20 cellular contexts compared by ENCODE assay signal in the genomic region with DNA sequence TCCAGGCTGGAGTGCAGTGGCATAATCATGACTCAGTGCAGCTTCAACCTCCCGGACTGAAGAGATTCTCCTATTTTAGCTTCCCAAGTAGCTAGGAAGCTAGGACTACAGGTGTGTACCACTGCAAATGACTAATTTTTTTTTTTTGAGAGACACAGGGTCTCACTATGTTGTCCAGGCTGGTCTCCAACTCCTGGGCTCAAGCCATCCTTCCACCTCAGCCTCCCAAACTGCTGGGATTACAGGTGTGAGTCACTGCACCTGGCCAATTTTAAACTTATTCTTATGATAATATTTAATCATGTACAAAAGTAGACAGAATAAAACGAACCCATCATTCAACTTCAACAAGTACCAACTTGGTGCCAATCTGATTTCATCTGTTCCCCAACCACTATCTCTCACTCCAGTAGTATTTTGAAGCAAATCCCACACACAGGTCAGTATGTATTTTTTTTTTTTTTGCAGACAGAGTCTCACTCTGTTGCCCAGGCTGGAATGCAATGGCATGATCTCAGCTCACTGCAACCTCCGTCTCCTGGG. TPM values are rescaled to one million over a fixed set of nuclear protein-coding genes. Genes with fewer than 3 reads are reported as not detected.
DNase-seq lines count a peak whose midpoint lies in the region; ATAC-seq, FAIRE-seq and TF ChIP-seq lines count a peak whose summit lies in the region.
"Had no signal": no experiment of that assay in that cellular context is flagged by ENCODE, and none has a peak within 500 bp of the region (broad histone marks: within the 10 kb centered on the region; RNA-seq: fewer than 3 reads in every experiment).

No MANE protein-coding gene starts in this region.

- CTCF ChIA-PET in A549 (lab: Yijun Ruan, JAX), result interaction anchor here (0.7 to 13.2 kb wide), 6 partner anchors 27 to 61 kb away, joined by 3 to 159 read pairs (median 4); a partner anchor contains a TSS
- CTCF ChIA-PET in activated CD4-positive, alpha-beta memory T cell treated with anti-CD3 and anti-CD28 coated beads, Interleukin-2, amount 10 ng/mL, durations not matched to agents 7 days and 5 days (lab: Charles Lee), result interaction anchor here (2.5 to 5.5 kb wide), 2 partner anchors 28 to 34 kb away, joined by 9 to 38 read pairs; no protein-coding TSS in a partner anchor

- H3K36me3 Mint-ChIP-seq in GM23338 (ENCODE audit: low read depth) (peaks cover 28% of the 10 kb centered on the region), immature natural killer cell (peaks cover 11 to 38% (median 11%) of the 10 kb centered on the region in 3 donors)
- peaks cover 64% of the 10 kb centered on the region for H3K36me3 Mint-ChIP-seq in activated CD4-positive, alpha-beta memory T cell treated with anti-CD3 and anti-CD28 coated beads, Interleukin-2, amount 10 ng/mL, durations not matched to agents 7 days and 5 days (ENCODE audit: low read depth)

- no peak overlapping the region for H3K4me3 ChIP-seq in A549
- no peak overlapping the region for H3K4me3 ChIP-seq in GM23338
- no peak overlapping the region for H3K4me3 ChIP-seq in vagina
- H3K4me3 ChIP-seq: breast epithelium, GM23248, lung, neural progenitor cell, transverse colon had no signal

- H3K9me3 Mint-ChIP-seq in GM23338 (no peaks in the 10 kb centered on the region; the same call in 2 of the 3 replicates), immature natural killer cell (no peaks in the 10 kb centered on the region)
- H3K9me3 Mint-ChIP-seq in activated CD4-positive, alpha-beta memory T cell treated with anti-CD3 and anti-CD28 coated beads, Interleukin-2, amount 10 ng/mL, durations not matched to agents 7 days and 5 days, result no peaks in the 10 kb centered on the region
- H3K9me3 Mint-ChIP-seq: neural progenitor cell had no signal

- TF ChIP-seq POLR2A in A549 (IDR thresholded peaks at IDR 0.05; ENCODE audit: low read length) (no peak), vagina (IDR thresholded peaks at IDR 0.05) (no peak)

- no peak overlapping the region for H3K27ac Mint-ChIP-seq in GM23338
- H3K27ac Mint-ChIP-seq in activated CD4-positive, alpha-beta memory T cell treated with anti-CD3 and anti-CD28 coated beads, Interleukin-2, amount 10 ng/mL, durations not matched to agents 7 days and 5 days, result peak overlapping the region; percentile 65
- H3K27ac Mint-ChIP-seq in immature natural killer cell, result peak overlapping the region; percentile 87 to 100 (median 94)
- H3K27ac Mint-ChIP-seq: neural progenitor cell had no signal

- no peak for DNase-seq in A549 (ENCODE audit: low read depth in 1 of 2, low spot score in 1 of 2)
- no peak for DNase-seq in GM23338 (ENCODE audit: low spot score)
- no peak for DNase-seq in activated CD4-positive, alpha-beta memory T cell treated with anti-CD3 and anti-CD28 coated beads, Interleukin-2, amount 10 ng/mL, durations not matched to agents 7 days and 5 days
- no peak for DNase-seq in immature natural killer cell
- no peak for DNase-seq in cerebellar nuclear complex (lab: John Stamatoyannopoulos, UW)
- no peak for DNase-seq in AG08396 (ENCODE audit: low spot score)
- no peak for DNase-seq in vagina (ENCODE audit: extremely low spot score in 2 of 2)
- DNase-seq: activated CD8-positive, alpha-beta memory T cell treated with anti-CD3 and anti-CD28 coated beads for 24 hours; activated naive CD4-positive, alpha-beta T cell; AML-193; effector CD8-positive, alpha-beta T cell; GM23248; right cardiac atrium; stimulated activated CD4-positive, alpha-beta T cell treated with anti-CD3 and anti-CD28 coated beads, Interleukin-2, amount 100 ng/mL, for 48 hours; stimulated activated CD8-positive, alpha-beta memory T cell treated with anti-CD3 and anti-CD28 coated beads, Interleukin-4, amount 100 ng/mL, for 48 hours; transverse colon had no signal

- H3K4me1 Mint-ChIP-seq in GM23338 (peaks cover 41% of the 10 kb centered on the region), immature natural killer cell (peaks cover 88 to 95% of the 10 kb centered on the region in 2 donors)
- H3K4me1 Mint-ChIP-seq in activated CD4-positive, alpha-beta memory T cell treated with anti-CD3 and anti-CD28 coated beads, Interleukin-2, amount 10 ng/mL, durations not matched to agents 7 days and 5 days, result peaks cover 64% of the 10 kb centered on the region

- ATAC-seq in A549 (no peak), GM23338 (no peak), HG03108 (IDR thresholded peaks at IDR 0.05; ENCODE audit: unreplicated experiment) (no peak)
- ATAC-seq: right cardiac atrium had no signal

- peaks cover 78% of the 10 kb centered on the region for H3K79me2 ChIP-seq in GM23338 (replicated peaks; ENCODE audit: insufficient read depth)

- H3K4me2 ChIP-seq in A549 (no peak overlapping the region), GM23338 (no peak overlapping the region)
- H3K4me2 ChIP-seq: neural progenitor cell had no signal

- no peak for TF ChIP-seq RAD21 in A549 (conservative IDR thresholded peaks at IDR 0.05 in 1 of 2, IDR thresholded peaks at IDR 0.05 in 1 of 2)

- H3K36me3 ChIP-seq in GM23338 (ENCODE audit: insufficient read depth) (peaks cover 5% of the 10 kb centered on the region; the same call in 1 of the 2 replicates), vagina (peaks cover 0 to 6% of the 10 kb centered on the region in 2 donors)
- H3K36me3 ChIP-seq: breast epithelium, neural progenitor cell, transverse colon had no signal

- H3K27me3 Mint-ChIP-seq in GM23338 (ENCODE audit: insufficient read depth, low read depth, poor library complexity), result peaks cover 10% of the 10 kb centered on the region
- no peaks in the 10 kb centered on the region for H3K27me3 Mint-ChIP-seq in activated CD4-positive, alpha-beta memory T cell treated with anti-CD3 and anti-CD28 coated beads, Interleukin-2, amount 10 ng/mL, durations not matched to agents 7 days and 5 days
- peaks cover 0 to 1% (median 0%) of the 10 kb centered on the region in 3 donors for H3K27me3 Mint-ChIP-seq in immature natural killer cell (ENCODE audit: low read depth in 3 of 3)

- 77% methylated on average over 3 of the region's 3 CpGs for WGBS in A549 (ENCODE audit: missing lambda C conversion rate)

- no peak for TF ChIP-seq EP300 in A549 (IDR thresholded peaks at IDR 0.05)

- H3K4me3 Mint-ChIP-seq in GM23338 (no peak overlapping the region), immature natural killer cell (peak overlapping the region; percentile 32 to 79 (median 59))
- H3K4me3 Mint-ChIP-seq in activated CD4-positive, alpha-beta memory T cell treated with anti-CD3 and anti-CD28 coated beads, Interleukin-2, amount 10 ng/mL, durations not matched to agents 7 days and 5 days, result no peak overlapping the region
- H3K4me3 Mint-ChIP-seq: neural progenitor cell had no signal

- intact Hi-C loops in vagina (cut with DNase I), result no loop called here

- peaks cover 94% of the 10 kb centered on the region for H3K4me1 ChIP-seq in A549
- peaks cover 39% of the 10 kb centered on the region for H3K4me1 ChIP-seq in GM23338 (ENCODE audit: insufficient read depth)
- peaks cover 21% of the 10 kb centered on the region for H3K4me1 ChIP-seq in vagina

- H3F3A ChIP-seq in GM23338 (replicated peaks; ENCODE audit: low read depth), result peaks cover 19% of the 10 kb centered on the region

- H3K27me3 ChIP-seq in GM23338 (ENCODE audit: insufficient read depth) (no peaks in the 10 kb centered on the region), vagina (no peaks in the 10 kb centered on the region)
- H3K27me3 ChIP-seq: breast epithelium, neural progenitor cell, transverse colon had no signal

- H4K20me1 ChIP-seq in GM23338 (replicated peaks; ENCODE audit: insufficient read depth), result peaks cover 12% of the 10 kb centered on the region

- TF ChIP-seq CTCF in A549 (IDR thresholded peaks at IDR 0.05), result no peak
- TF ChIP-seq CTCF in GM23338 (conservative IDR thresholded peaks at IDR 0.05; ENCODE audit: low read depth in 2 of 2), result no peak
- TF ChIP-seq CTCF in vagina (IDR thresholded peaks at IDR 0.05), result no peak

- H3K9me3 ChIP-seq in A549 (no peaks in the 10 kb centered on the region), vagina (no peaks in the 10 kb centered on the region)
- H3K9me3 ChIP-seq: breast epithelium, transverse colon had no signal

- POLR2A ChIA-PET in A549 (lab: Yijun Ruan, JAX), result no interaction called here
- POLR2A ChIA-PET in activated CD4-positive, alpha-beta memory T cell treated with anti-CD3 and anti-CD28 coated beads, Interleukin-2, amount 10 ng/mL, durations not matched to agents 7 days and 5 days (lab: Charles Lee), result interaction anchor here (1.2 to 1.8 kb wide), 4 partner anchors 12 to 32 kb away, joined by 3 to 5 read pairs (median 4); a partner anchor contains a TSS

- H3K9me2 ChIP-seq in GM23338 (ENCODE audit: insufficient read depth), result peaks cover 9% of the 10 kb centered on the region; the same call in 1 of the 2 replicates

- H2AFZ ChIP-seq in GM23338, result no peak overlapping the region
- H2AFZ ChIP-seq: GM23248, neural progenitor cell had no signal

- no peak for FAIRE-seq in A549 (lab: Jason Lieb, UNC)

- H3K27ac ChIP-seq in A549, result peak overlapping the region; percentile 25 to 95; a peak in 4 of 6 replicates
- H3K27ac ChIP-seq in GM23338 (ENCODE audit: low read depth), result 0 out of 2 replicates have a peak overlapping the region, but pooled peaks have one; percentile 78
- no peak overlapping the region for H3K27ac ChIP-seq in vagina
- H3K27ac ChIP-seq: GM23248, transverse colon had no signal

RNA-seq across cellular contexts. Expression of a gene that starts 32.5 kb away (rescaled TPM):
- 159 and 178 TPM in 2 replicates for polyA plus RNA-seq in A549 (2011; rRNA removed)
- 100 and 118 TPM in 2 replicates for polyA plus RNA-seq in A549 (2012; cell fraction: cytosol; rRNA removed)
- polyA plus RNA-seq in A549 (2012; cell fraction: nucleus; rRNA removed), result 93.5 and 108 TPM in 2 replicates
- 143 to 157 TPM (median 154 TPM) in 3 replicates for polyA plus RNA-seq in A549 (2017; fragmentation: RNase III; extraction: RNeasy Plus Mini Kit Qiagen cat#74134 plus additional on column Dnase treatment)
- polyA minus RNA-seq in A549 (2011; rRNA and poly(A)+ RNA removed), result 116 and 122 TPM in 2 replicates
- 108 and 110 TPM in 2 replicates for total RNA-seq in GM23338 (2014; rRNA removed; shearing (Covaris generic))
- polyA plus RNA-seq in GM23338 (2016; fragmentation: Nextera tagmentation; extraction: Ambion mirVana), result 39.9 and 42.4 TPM in 2 replicates
- total RNA-seq in activated CD4-positive, alpha-beta memory T cell treated with anti-CD3 and anti-CD28 coated beads, Interleukin-2, amount 10 ng/mL, durations not matched to agents 7 days and 5 days, result 10 to 100 TPM; 67.7 to 72.5 TPM
- 10 to 100 TPM; 30.9 to 60.4 (median 39.3) TPM for polyA plus RNA-seq in immature natural killer cell
- 57.2 TPM for total RNA-seq in vagina

RNA-seq across cellular contexts. Expression of a gene that starts 48.9 kb away (rescaled TPM):
- polyA plus RNA-seq in A549 (2011; rRNA removed) (79.4 and 92.9 TPM in 2 replicates), A549 (2017; fragmentation: RNase III; extraction: RNeasy Plus Mini Kit Qiagen cat#74134 plus additional on column Dnase treatment) (84.9 to 106 TPM (median 92.9 TPM) in 3 replicates), GM23338 (2016; fragmentation: Nextera tagmentation; extraction: Ambion mirVana) (94.1 and 101 TPM in 2 replicates), immature natural killer cell (1 to 10 TPM; 1.2 to 3.0 (median 1.8) TPM)
- 33.0 and 33.5 TPM in 2 replicates for polyA plus RNA-seq in A549 (2012; cell fraction: cytosol; rRNA removed)
- 30.7 and 46.3 TPM in 2 replicates for polyA plus RNA-seq in A549 (2012; cell fraction: nucleus; rRNA removed)
- polyA minus RNA-seq in A549 (2011; rRNA and poly(A)+ RNA removed), result 39.4 and 42.7 TPM in 2 replicates
- total RNA-seq in GM23338 (2014; rRNA removed; shearing (Covaris generic)), result 148 and 159 TPM in 2 replicates
- 100 to 1,000 TPM; 137 to 138 TPM for total RNA-seq in activated CD4-positive, alpha-beta memory T cell treated with anti-CD3 and anti-CD28 coated beads, Interleukin-2, amount 10 ng/mL, durations not matched to agents 7 days and 5 days
- total RNA-seq in vagina, result 6.1 TPM

RNA-seq across cellular contexts. Expression of a gene that starts 52.5 kb away (rescaled TPM):
- polyA plus RNA-seq in A549 (2011; rRNA removed), result not detected in 2 replicates
- not detected in 2 replicates for polyA plus RNA-seq in A549 (2012; cell fraction: cytosol; rRNA removed)
- polyA plus RNA-seq in A549 (2012; cell fraction: nucleus; rRNA removed), result not detected in 2 replicates
- polyA plus RNA-seq in A549 (2017; fragmentation: RNase III; extraction: RNeasy Plus Mini Kit Qiagen cat#74134 plus additional on column Dnase treatment), result not detected in 3 replicates
- not detected in 2 replicates for polyA minus RNA-seq in A549 (2011; rRNA and poly(A)+ RNA removed)
- total RNA-seq in GM23338 (2014; rRNA removed; shearing (Covaris generic)), result not detected in 2 replicates
- 0.63 and 1.1 TPM in 2 replicates for polyA plus RNA-seq in GM23338 (2016; fragmentation: Nextera tagmentation; extraction: Ambion mirVana)
- not detected for total RNA-seq in activated CD4-positive, alpha-beta memory T cell treated with anti-CD3 and anti-CD28 coated beads, Interleukin-2, amount 10 ng/mL, durations not matched to agents 7 days and 5 days
- polyA plus RNA-seq in immature natural killer cell, result not detected
- 2.5 TPM for total RNA-seq in vagina
- total RNA-seq: GM23248, transverse colon had no signal
- polyA plus RNA-seq: GM23248 had no signal

Comparison
In these comparisons a context has a peak if more than half of its experiments do, and no peak if none do; other contexts are left out.
1. H3K4me3 Mint-ChIP-seq: peak in immature natural killer cell (5 of 5); none in GM23338 (single experiment) and activated CD4-positive, alpha-beta memory T cell treated with anti-CD3 and anti-CD28 coated beads, Interleukin-2, amount 10 ng/mL, durations not matched to agents 7 days and 5 days (single experiment).
2. RNA of a gene that starts 48.9 kb away (total RNA-seq): 148 to 159 TPM in GM23338 and 137 to 138 TPM in activated CD4-positive, alpha-beta memory T cell treated with anti-CD3 and anti-CD28 coated beads, Interleukin-2, amount 10 ng/mL, durations not matched to agents 7 days and 5 days; 6.1 TPM in vagina (single experiment); every median in the first group is over 10 times any median in the second.